In the genomic region with DNA sequence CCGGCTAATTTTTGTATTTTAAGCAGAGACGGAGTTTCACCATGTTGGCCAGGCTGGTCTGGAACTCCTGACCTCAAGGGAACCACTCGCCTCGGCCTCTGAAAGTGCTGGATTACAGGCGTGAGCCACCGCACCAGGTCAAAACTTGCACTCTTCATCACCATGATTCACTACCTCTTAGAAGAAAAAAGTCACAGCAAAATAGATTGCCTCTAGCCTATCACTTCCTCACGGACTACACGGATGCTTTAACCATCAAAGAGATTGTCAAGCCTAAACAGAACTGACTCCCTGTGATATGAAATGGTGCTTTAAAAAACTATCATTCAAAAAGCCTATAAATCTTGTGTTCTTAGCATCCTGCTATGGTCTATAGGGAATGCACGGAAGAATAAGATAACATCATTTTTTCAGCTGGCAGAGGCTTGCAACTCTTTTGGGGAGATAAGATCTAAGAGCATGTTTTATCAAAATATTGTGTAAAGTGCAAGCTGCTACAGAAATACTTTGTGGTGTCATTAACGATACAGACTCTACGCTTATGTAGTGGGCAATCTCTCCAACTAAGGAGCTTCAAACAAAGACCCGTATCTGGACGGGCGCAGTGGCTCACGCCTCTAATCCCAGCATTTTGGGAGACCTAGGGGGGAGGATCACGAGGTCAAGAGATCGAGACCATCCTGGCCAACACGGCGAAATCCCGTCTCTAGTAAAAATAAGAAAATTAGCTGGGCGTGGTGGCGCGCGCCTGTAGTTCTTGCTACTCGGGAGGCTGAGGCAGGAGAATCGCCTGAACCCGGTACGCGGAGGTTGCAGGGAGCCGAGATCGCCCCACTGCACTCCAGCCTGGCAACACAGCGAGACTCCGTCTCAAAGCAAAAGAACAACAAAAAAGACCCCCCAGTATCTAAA, we compare ENCODE assay signal across 8 cellular contexts. TPM values are rescaled to one million over a fixed set of nuclear protein-coding genes. Genes with fewer than 3 reads are reported as not detected.
DNase-seq lines count a peak whose midpoint lies in the region; ATAC-seq and TF ChIP-seq lines count a peak whose summit lies in the region.

No MANE protein-coding gene starts in this region.

- intact Hi-C loops in left ventricle myocardium inferior (cut with micrococcal nuclease) (no loop called here), Right ventricle myocardium inferior (cut with DNase I) (no loop called here), adrenal gland (cut with DNase I) (no loop called here), right lobe of liver (cut with DNase I) (no loop called here)

- no peaks in the 10 kb centered on the region for H3K9me3 ChIP-seq in left ventricle myocardium inferior (replicated peaks)
- H3K9me3 ChIP-seq in adrenal gland (replicated peaks in 1 of 3) = no peaks in the 10 kb centered on the region
- no peaks in the 10 kb centered on the region for H3K9me3 ChIP-seq in right lobe of liver
- no peaks in the 10 kb centered on the region for H3K9me3 ChIP-seq in upper lobe of left lung

- H3K27ac ChIP-seq in left ventricle myocardium inferior (replicated peaks) (peak overlapping the region; percentile 96), adrenal gland (peak overlapping the region; percentile 46 to 98 (median 75)), right lobe of liver (peak overlapping the region; percentile 71 to 90 (median 87)), upper lobe of left lung (peak overlapping the region; percentile 95 to 99 (median 97))

- TF ChIP-seq EP300 in upper lobe of left lung (IDR thresholded peaks at IDR 0.05) = no peak

- ATAC-seq in Right ventricle myocardium inferior (no peak), right lobe of liver (no peak), upper lobe of left lung (ENCODE audit: low FRiP score in 2 of 2) (no peak), GM19455 (IDR thresholded peaks at IDR 0.05; ENCODE audit: unreplicated experiment) (no peak), HG02938 (IDR thresholded peaks at IDR 0.05; ENCODE audit: unreplicated experiment) (no peak)

- no peak for DNase-seq in left ventricle myocardium inferior
- DNase-seq in Right ventricle myocardium inferior (ENCODE audit: missing footprints) = no peak
- DNase-seq in adrenal gland = no peak
- DNase-seq in right lobe of liver = no peak
- DNase-seq in upper lobe of left lung = no peak
- DNase-seq in HPDE6-E6E7 (ENCODE audit: extremely low spot score) = no peak

- TF ChIP-seq POLR2A in adrenal gland (IDR thresholded peaks at IDR 0.05) (no peak), right lobe of liver (IDR thresholded peaks at IDR 0.05) (no peak), upper lobe of left lung (IDR thresholded peaks at IDR 0.05) (no peak)

- peaks cover 15% of the 10 kb centered on the region for H3K36me3 ChIP-seq in left ventricle myocardium inferior
- peaks cover 0 to 16% of the 10 kb centered on the region in 2 donors for H3K36me3 ChIP-seq in adrenal gland (replicated peaks in 1 of 2)
- H3K36me3 ChIP-seq in right lobe of liver = peaks cover 0 to 8% (median 0%) of the 10 kb centered on the region in 4 donors
- H3K36me3 ChIP-seq in upper lobe of left lung = peaks cover 0 to 21% (median 9%) of the 10 kb centered on the region in 4 donors

- H3K4me1 ChIP-seq in left ventricle myocardium inferior (peaks cover 62% of the 10 kb centered on the region), adrenal gland (replicated peaks in 1 of 2) (peaks cover 35 to 48% of the 10 kb centered on the region in 2 donors), right lobe of liver (peaks cover 0 to 16% (median 6%) of the 10 kb centered on the region in 4 donors), upper lobe of left lung (peaks cover 27 to 55% (median 41%) of the 10 kb centered on the region in 4 donors)

- TF ChIP-seq CTCF in left ventricle myocardium inferior (IDR thresholded peaks at IDR 0.05; ENCODE audit: borderline replicate concordance) = no peak
- TF ChIP-seq CTCF in adrenal gland (IDR thresholded peaks at IDR 0.05) = no peak
- TF ChIP-seq CTCF in right lobe of liver (IDR thresholded peaks at IDR 0.05) = no peak
- TF ChIP-seq CTCF in upper lobe of left lung (IDR thresholded peaks at IDR 0.05) = no peak

- H3K27me3 ChIP-seq in left ventricle myocardium inferior (ENCODE audit: low read depth) (no peaks in the 10 kb centered on the region), adrenal gland (no peaks in the 10 kb centered on the region), right lobe of liver (no peaks in the 10 kb centered on the region), upper lobe of left lung (no peaks in the 10 kb centered on the region)

- H3K4me3 ChIP-seq in left ventricle myocardium inferior (peak overlapping the region; percentile 89), adrenal gland (peak overlapping the region; percentile 66 to 91 (median 83)), right lobe of liver (peak overlapping the region; percentile 89 to 92 (median 92)), upper lobe of left lung (peak overlapping the region; percentile 53 to 96 (median 92))

- 23 to 35% (median 29%) methylated on average over 33 of the region's 33 CpGs for WGBS in adrenal gland, 4 donors
- WGBS in right lobe of liver (ENCODE audit: insufficient coverage, low coverage, low lambda C conversion rate, missing lambda C conversion rate) = 15% methylated on average over 30 of the region's 33 CpGs
- WGBS in upper lobe of left lung, 2 donors = 34% methylated on average over 33 of the region's 33 CpGs

RNA-seq across cellular contexts. Expression of a gene that starts 1.0 kb away (rescaled TPM):
- total RNA-seq in left ventricle myocardium inferior (18.3 TPM), Right ventricle myocardium inferior (18.0 TPM), adrenal gland (10 to 100 TPM; 15.1 to 32.5 (median 27.1) TPM), right lobe of liver (10 to 100 TPM; 13.1 to 24.8 (median 19.6) TPM), upper lobe of left lung (10 to 100 TPM in 3 of 6 donors, 1 to 10 TPM in 3; 2.0 to 12.0 (median 9.7) TPM)
- 10 to 100 TPM in 1 of 3 donors, 1 to 10 TPM in 2; 6.0 to 44.8 (median 7.2) TPM for polyA plus RNA-seq in adrenal gland

RNA-seq across cellular contexts. Expression of a gene that starts 1.2 kb away (rescaled TPM):
- total RNA-seq in left ventricle myocardium inferior (18.9 TPM), Right ventricle myocardium inferior (18.4 TPM), adrenal gland (10 to 100 TPM; 33.3 to 85.6 (median 60.1) TPM), right lobe of liver (10 to 100 TPM in 5 of 6 experiments, 1 to 10 TPM in 1; 9.8 to 21.7 (median 14.6) TPM), upper lobe of left lung (10 to 100 TPM; 22.1 to 40.1 (median 29.2) TPM)
- polyA plus RNA-seq in adrenal gland = 10 to 100 TPM; 11.4 to 27.3 (median 13.9) TPM

RNA-seq across cellular contexts. Expression of a gene that starts 58.0 kb away (rescaled TPM):
- 9.9 TPM for total RNA-seq in left ventricle myocardium inferior
- 8.8 TPM for total RNA-seq in Right ventricle myocardium inferior
- 10 to 100 TPM; 13.5 to 56.4 (median 26.3) TPM for total RNA-seq in adrenal gland
- polyA plus RNA-seq in adrenal gland = 10 to 100 TPM; 16.8 to 29.9 (median 25.6) TPM
- total RNA-seq in right lobe of liver = 10 to 100 TPM in 1 of 6 experiments, 1 to 10 TPM in 5; 6.3 to 10.0 (median 6.6) TPM
- 100 to 1,000 TPM in 1 of 6 donors, 10 to 100 TPM in 5; 22.7 to 109 (median 34.0) TPM for total RNA-seq in upper lobe of left lung
